Comparison of ENCODE assay signal across 24 cellular contexts in genomic region chr15:25668236-25668635, GRCh38.
"Had no signal": no experiment of that assay in that cellular context is flagged by ENCODE, and none has a peak within 500 bp of the region (broad histone marks: within the 10 kb centered on the region; RNA-seq: fewer than 3 reads in every experiment).

No MANE protein-coding gene starts in this region.

- H3K36me3 Mint-ChIP-seq: naive B cell had no signal

- H3K4me3 ChIP-seq: colonic mucosa, gastrocnemius medialis, lung, psoas muscle, spleen, stomach, upper lobe of left lung, uterus had no signal

- ATAC-seq: gastrocnemius medialis, left cardiac atrium, left ventricle myocardium superior, psoas muscle, sciatic nerve had no signal

- DNase-seq: colonic mucosa; effector CD4-positive, alpha-beta T cell; gastrocnemius medialis; glutamatergic neuron; kidney; left cardiac atrium; left ventricle myocardium superior; mesenchymal stem cell; naive B cell; psoas muscle; retina; spleen; stimulated activated CD4-positive, alpha-beta T cell treated with anti-CD3 and anti-CD28 coated beads, Interleukin-15, amount 100 ng/mL, for 24 hours; stimulated activated CD4-positive, alpha-beta T cell treated with anti-CD3 and anti-CD28 coated beads, Interleukin-2, amount 100 ng/mL, for 24 hours; stimulated activated CD4-positive, alpha-beta T cell treated with anti-CD3 and anti-CD28 coated beads, Interleukin-4, amount 100 ng/mL, for 4 hours; stimulated activated naive CD4-positive, alpha-beta T cell; stomach; substantia nigra; upper lobe of left lung; uterus had no signal

- H3K9me3 Mint-ChIP-seq: nephron had no signal

- H3K27ac ChIP-seq: colonic mucosa, neutrophil, psoas muscle, spleen, upper lobe of left lung, uterus had no signal

- H3K27ac Mint-ChIP-seq: nephron had no signal

- H3K9me3 ChIP-seq: colonic mucosa, gastrocnemius medialis, neutrophil, psoas muscle, spleen, upper lobe of left lung, uterus had no signal

- H3K36me3 ChIP-seq: colonic mucosa, gastrocnemius medialis, neutrophil, spleen, stomach, upper lobe of left lung, uterus had no signal

- H3K4me3 Mint-ChIP-seq: naive B cell, nephron had no signal

- H3K27me3 ChIP-seq: colonic mucosa, gastrocnemius medialis, upper lobe of left lung, uterus had no signal

- H3K4me1 ChIP-seq: colonic mucosa, uterus had no signal
